Comparison of ENCODE assay signal across 26 cellular contexts in the genomic region with DNA sequence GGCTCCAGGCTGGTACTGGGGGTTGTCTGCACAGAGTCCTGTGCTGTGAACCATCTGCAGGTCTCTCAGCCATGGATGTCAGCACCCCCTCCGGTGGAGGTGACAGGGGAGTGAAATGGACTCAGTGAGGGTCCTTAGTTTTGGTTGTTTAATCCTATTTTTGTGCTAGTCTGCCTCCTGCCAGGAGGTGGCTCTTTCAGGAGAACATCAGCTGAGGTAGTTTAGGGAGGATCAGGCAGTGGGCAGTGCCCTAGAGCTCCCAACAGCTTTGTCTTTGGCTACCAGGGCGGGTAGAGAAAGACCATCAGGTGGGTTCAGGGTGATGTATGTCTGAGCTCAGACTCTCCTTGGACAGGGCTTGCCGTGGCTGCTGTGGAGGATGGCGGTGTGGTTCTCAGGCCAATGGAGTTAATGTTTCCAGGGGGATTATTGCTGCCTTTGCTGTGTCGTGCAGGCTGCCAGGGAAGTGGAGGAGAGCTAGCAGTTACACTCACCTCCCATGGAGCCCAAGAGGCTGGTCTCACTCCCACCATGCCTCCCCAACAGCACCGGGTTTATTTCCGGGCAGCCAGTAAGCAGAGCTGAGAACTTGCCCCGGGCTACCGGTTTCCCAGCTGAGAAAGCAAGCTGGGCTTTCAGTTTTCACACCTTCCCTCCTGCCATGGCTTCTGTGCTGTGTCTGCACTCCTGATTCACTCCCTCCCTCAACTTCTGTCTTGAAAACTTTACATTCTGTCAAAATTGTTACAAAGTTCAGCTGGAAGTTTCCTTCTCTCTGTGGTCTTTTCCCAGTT.
"Had no signal": no experiment of that assay in that cellular context is flagged by ENCODE, and none has a peak within 500 bp of the region (broad histone marks: within the 10 kb centered on the region; RNA-seq: fewer than 3 reads in every experiment).

No MANE protein-coding gene starts in this region.

- H3K36me3 ChIP-seq: left ventricle myocardium inferior, pancreas, vagina had no signal

- H3K4me2 ChIP-seq: hepatocyte had no signal

- H3K4me3 ChIP-seq: hepatocyte, left ventricle myocardium inferior, pancreas, skin epidermis, testis, vagina had no signal

- H3K9me3 ChIP-seq: pancreas, testis, vagina had no signal

- H3K36me3 Mint-ChIP-seq: activated CD8-positive, alpha-beta memory T cell treated with anti-CD3 and anti-CD28 coated beads, Interleukin-2, amount 10 ng/mL, durations not matched to agents 7 days and 5 days; stimulated activated naive B cell treated with anti-CD40 and anti-IgM and Interleukin-4, amounts not matched to agents 10 μg/mL and 1 μg/mL and 100 μg/mL, for 72 hours had no signal

- H3K27me3 Mint-ChIP-seq: activated CD4-positive, alpha-beta T cell treated with anti-CD3 and anti-CD28 coated beads, Interleukin-2, amount 10 ng/mL, durations not matched to agents 24 days and 14 days; activated CD8-positive, alpha-beta memory T cell treated with anti-CD3 and anti-CD28 coated beads, Interleukin-2, amount 10 ng/mL, durations not matched to agents 7 days and 5 days; activated CD8-positive, alpha-beta T cell treated with anti-CD3 and anti-CD28 coated beads for 36 hours; brain; dendritic cell treated with granulocyte-macrophage colony-stimulating factor and Interleukin-4, amounts not matched to agents 40 ng/mL and 50 ng/mL, for 4 days; stimulated activated naive B cell treated with anti-CD40 and anti-IgM and Interleukin-4, amounts not matched to agents 10 μg/mL and 1 μg/mL and 100 μg/mL, for 72 hours; T-helper 17 cell had no signal

- H3K4me3 Mint-ChIP-seq: activated CD4-positive, alpha-beta T cell treated with anti-CD3 and anti-CD28 coated beads, Interleukin-2, amount 10 ng/mL, durations not matched to agents 24 days and 14 days; activated CD8-positive, alpha-beta memory T cell treated with anti-CD3 and anti-CD28 coated beads, Interleukin-2, amount 10 ng/mL, durations not matched to agents 7 days and 5 days; activated CD8-positive, alpha-beta T cell treated with anti-CD3 and anti-CD28 coated beads for 36 hours; brain; dendritic cell treated with granulocyte-macrophage colony-stimulating factor and Interleukin-4, amounts not matched to agents 40 ng/mL and 50 ng/mL, for 4 days; nephron; stimulated activated naive B cell treated with anti-CD40 and anti-IgM and Interleukin-4, amounts not matched to agents 10 μg/mL and 1 μg/mL and 100 μg/mL, for 72 hours; T-helper 17 cell had no signal

- ATAC-seq: activated CD4-positive, CD25-positive, alpha-beta regulatory T cell treated with anti-CD3 and anti-CD28 coated beads, Interleukin-2, amount 50 U/mL, for 24 hours; activated CD8-positive, alpha-beta memory T cell treated with anti-CD3 and anti-CD28 coated beads, Interleukin-2, amount 10 ng/mL, durations not matched to agents 7 days and 5 days; activated CD8-positive, alpha-beta T cell treated with anti-CD3 and anti-CD28 coated beads for 36 hours; esophagus mucosa; pancreas; right cardiac atrium; stimulated activated naive B cell treated with anti-CD40 and anti-IgM and Interleukin-4, amounts not matched to agents 10 μg/mL and 1 μg/mL and 100 μg/mL, for 72 hours; T-helper 17 cell had no signal

- H2AFZ ChIP-seq: hepatocyte had no signal

- H3K4me1 ChIP-seq: left ventricle myocardium inferior, pancreas, testis, vagina had no signal

- H3K27ac ChIP-seq: hepatocyte, left ventricle myocardium inferior, pancreas, skin epidermis, testis, vagina had no signal

- H3K79me2 ChIP-seq: hepatocyte had no signal

- H3K4me1 Mint-ChIP-seq: activated CD4-positive, alpha-beta T cell treated with anti-CD3 and anti-CD28 coated beads, Interleukin-2, amount 10 ng/mL, durations not matched to agents 24 days and 14 days; activated CD8-positive, alpha-beta memory T cell treated with anti-CD3 and anti-CD28 coated beads, Interleukin-2, amount 10 ng/mL, durations not matched to agents 7 days and 5 days; brain; stimulated activated naive B cell treated with anti-CD40 and anti-IgM and Interleukin-4, amounts not matched to agents 10 μg/mL and 1 μg/mL and 100 μg/mL, for 72 hours; T-helper 17 cell had no signal

- DNase-seq: activated CD4-positive, alpha-beta T cell treated with anti-CD3 and anti-CD28 coated beads, Interleukin-2, amount 10 ng/mL, durations not matched to agents 24 days and 14 days; activated CD8-positive, alpha-beta memory T cell treated with anti-CD3 and anti-CD28 coated beads, Interleukin-2, amount 10 ng/mL, durations not matched to agents 7 days and 5 days; activated CD8-positive, alpha-beta T cell treated with anti-CD3 and anti-CD28 coated beads for 36 hours; activated effector memory CD4-positive, alpha-beta T cell treated with anti-CD3 and anti-CD28 coated beads, Interleukin-2, amount 50 U/mL, for 16 hours; activated naive CD4-positive, alpha-beta T cell treated with anti-CD3 and anti-CD28 coated beads, Interleukin-2, amount 50 U/mL, for 16 hours; activated T-cell treated with anti-CD3 and anti-CD28 coated beads for 4 hours; aorta; effector CD4-positive, alpha-beta T cell; glutamatergic neuron; kidney glomerular epithelial cell; left ventricle myocardium inferior; pancreas; right cardiac atrium; stimulated activated CD4-positive, alpha-beta T cell treated with anti-CD3 and anti-CD28 coated beads, Interleukin-1b, Interleukin-23, amount 100 ng/mL, for 48 hours; stimulated activated naive B cell treated with anti-CD40 and anti-IgM and Interleukin-4, amounts not matched to agents 10 μg/mL and 1 μg/mL and 100 μg/mL, for 72 hours; T-helper 17 cell; testis; trophoblast cell had no signal

- H3K27me3 ChIP-seq: hepatocyte, pancreas, testis, vagina had no signal

- H3K27ac Mint-ChIP-seq: activated CD4-positive, alpha-beta T cell treated with anti-CD3 and anti-CD28 coated beads, Interleukin-2, amount 10 ng/mL, durations not matched to agents 24 days and 14 days; activated CD8-positive, alpha-beta memory T cell treated with anti-CD3 and anti-CD28 coated beads, Interleukin-2, amount 10 ng/mL, durations not matched to agents 7 days and 5 days; activated CD8-positive, alpha-beta T cell treated with anti-CD3 and anti-CD28 coated beads for 36 hours; brain; dendritic cell treated with granulocyte-macrophage colony-stimulating factor and Interleukin-4, amounts not matched to agents 40 ng/mL and 50 ng/mL, for 4 days; stimulated activated naive B cell treated with anti-CD40 and anti-IgM and Interleukin-4, amounts not matched to agents 10 μg/mL and 1 μg/mL and 100 μg/mL, for 72 hours; T-helper 17 cell had no signal
